1 cellular context compared by ENCODE assay signal in genomic region chr9:136122425-136123383, GRCh38.
TF ChIP-seq lines count a peak whose summit lies in the region.

No MANE protein-coding gene starts in this region.

TF ChIP-seq in K562, 482 proteins besides CTCF, POLR2A, EP300 and RAD21 (continued from another document and continues in another):
- no peak for TF ChIP-seq MYC (IDR thresholded peaks at IDR 0.05; ENCODE audit: low read depth, low read length)
- TF ChIP-seq MYC (CRISPR knock-in tag; IDR thresholded peaks at IDR 0.05; ENCODE audit: borderline replicate concordance, low read depth): no peak
- TF ChIP-seq ATF1 (CRISPR knock-in tag; IDR thresholded peaks at IDR 0.05): no peak
- 0 out of 2 replicates have a peak, but pooled peaks have one; percentile 14 for TF ChIP-seq ATF1 (tag; IDR thresholded peaks at IDR 0.05)
- TF ChIP-seq ZNF655 (CRISPR knock-in tag; IDR thresholded peaks at IDR 0.05): no peak
- 0 out of 2 replicates have a peak, but pooled peaks have one; percentile 19 for TF ChIP-seq ATF7 (IDR thresholded peaks at IDR 0.05)
- TF ChIP-seq HMG20A (CRISPR knock-in tag; conservative IDR thresholded peaks at IDR 0.05): no peak
- no peak for TF ChIP-seq SMAD1 (IDR thresholded peaks at IDR 0.05; ENCODE audit: low read depth, low read length, partially characterized antibody)
- no peak for TF ChIP-seq MCM3 (IDR thresholded peaks at IDR 0.05)
- TF ChIP-seq KLF16 (IDR thresholded peaks at IDR 0.05): peak; percentile 27; the same call in 1 of the 2 replicates
- TF ChIP-seq ZNF280B (CRISPR knock-in tag; IDR thresholded peaks at IDR 0.05): no peak
- TF ChIP-seq PHF20 (IDR thresholded peaks at IDR 0.05; ENCODE audit: partially characterized antibody): no peak
- TF ChIP-seq SP1 (CRISPR knock-in tag; IDR thresholded peaks at IDR 0.05): peak; percentile 66; the same call in 1 of the 2 replicates
- TF ChIP-seq HDAC6 (IDR thresholded peaks at IDR 0.05; ENCODE audit: low read depth, low read length): no peak
- peak; percentile 42; the same call in 1 of the 2 replicates for TF ChIP-seq LCOR (CRISPR knock-in tag; IDR thresholded peaks at IDR 0.05)
- TF ChIP-seq CREB1 (IDR thresholded peaks at IDR 0.05): peak; percentile 14; the same call in 1 of the 2 replicates
- TF ChIP-seq CREB1 (CRISPR knock-in tag; IDR thresholded peaks at IDR 0.05): peak; percentile 56
- no peak for TF ChIP-seq BRF1 (IDR thresholded peaks at IDR 0.05; ENCODE audit: borderline replicate concordance, extremely low read depth, insufficient read length)
- TF ChIP-seq ZNF263 (CRISPR knock-in tag; IDR thresholded peaks at IDR 0.05; ENCODE audit: borderline replicate concordance): peak; percentile 20; the same call in 1 of the 2 replicates
- peak; percentile 64; the same call in 1 of the 2 replicates for TF ChIP-seq ZBTB7A (IDR thresholded peaks at IDR 0.05; ENCODE audit: borderline replicate concordance, control insufficient read depth, low read depth, low read length)
- peak; percentile 25 for TF ChIP-seq TBP (optimal IDR thresholded peaks at IDR 0.05; ENCODE audit: low read depth, low read length)
- peak; percentile 93 for TF ChIP-seq FIP1L1 (IDR thresholded peaks at IDR 0.05; ENCODE audit: low read depth, low read length, poor library complexity, severe bottlenecking)
- no peak for TF ChIP-seq PHTF2 (CRISPR knock-in tag; IDR thresholded peaks at IDR 0.05)
- no peak for TF ChIP-seq MED1 (CRISPR knock-in tag; IDR thresholded peaks at IDR 0.05; ENCODE audit: borderline replicate concordance)
- no peak for TF ChIP-seq ZNF77 (CRISPR knock-in tag; IDR thresholded peaks at IDR 0.05)
- no peak for TF ChIP-seq TGIF2 (CRISPR knock-in tag; IDR thresholded peaks at IDR 0.05)
- TF ChIP-seq NCOR1 (IDR thresholded peaks at IDR 0.05): no peak
- no peak for TF ChIP-seq GTF2F1 (IDR thresholded peaks at IDR 0.05; ENCODE audit: low read depth, low read length)
- TF ChIP-seq CREB3 (tag; conservative IDR thresholded peaks at IDR 0.05; ENCODE audit: low read depth): no peak
- TF ChIP-seq ARID2 (IDR thresholded peaks at IDR 0.05): peak; percentile 98
- TF ChIP-seq HOMEZ (CRISPR knock-in tag; IDR thresholded peaks at IDR 0.05): no peak
- no peak for TF ChIP-seq POLR2AphosphoS5 (IDR thresholded peaks at IDR 0.05; ENCODE audit: control insufficient read depth, insufficient read depth, low read depth, low read length)
- no peak for TF ChIP-seq FOXK2 (conservative IDR thresholded peaks at IDR 0.05 in 1 of 2, IDR thresholded peaks at IDR 0.05 in 1 of 2; ENCODE audit: low read depth in 2 of 2)
- TF ChIP-seq CGGBP1 (CRISPR knock-in tag; IDR thresholded peaks at IDR 0.05): no peak
- TF ChIP-seq HOXB6 (CRISPR knock-in tag; IDR thresholded peaks at IDR 0.05; ENCODE audit: borderline replicate concordance): no peak
- no peak for TF ChIP-seq ZNF184 (CRISPR knock-in tag; IDR thresholded peaks at IDR 0.05)
- TF ChIP-seq POLR2AphosphoS2 (IDR thresholded peaks at IDR 0.05; ENCODE audit: low read length): no peak
- TF ChIP-seq KLF6 (CRISPR knock-in tag; IDR thresholded peaks at IDR 0.05; ENCODE audit: borderline replicate concordance): no peak
- TF ChIP-seq TSHZ1 (CRISPR knock-in tag; IDR thresholded peaks at IDR 0.05): no peak
- TF ChIP-seq ZBTB26 (CRISPR knock-in tag; IDR thresholded peaks at IDR 0.05): no peak
- no peak for TF ChIP-seq ZNF740 (CRISPR knock-in tag; IDR thresholded peaks at IDR 0.05)
- TF ChIP-seq ZNF740 (tag; IDR thresholded peaks at IDR 0.05): no peak
- no peak for TF ChIP-seq SMARCC2 (IDR thresholded peaks at IDR 0.05; ENCODE audit: low read depth)
- no peak for TF ChIP-seq ZNF584 (CRISPR knock-in tag; IDR thresholded peaks at IDR 0.05; ENCODE audit: low read depth)
- TF ChIP-seq USF1 (CRISPR knock-in tag; IDR thresholded peaks at IDR 0.05): no peak
- TF ChIP-seq HMBOX1 (IDR thresholded peaks at IDR 0.05): no peak
- no peak for TF ChIP-seq TAF7 (tag; IDR thresholded peaks at IDR 0.05)
- TF ChIP-seq ZNF780A (CRISPR knock-in tag; IDR thresholded peaks at IDR 0.05): no peak
- no peak for TF ChIP-seq FOXK1 (CRISPR knock-in tag; IDR thresholded peaks at IDR 0.05; ENCODE audit: borderline replicate concordance)
- TF ChIP-seq ZKSCAN8 (CRISPR knock-in tag; IDR thresholded peaks at IDR 0.05): no peak
- TF ChIP-seq SIX5 (IDR thresholded peaks at IDR 0.05; ENCODE audit: borderline replicate concordance in 1 of 2, insufficient read depth in 1 of 2, low read depth in 1 of 2, low read length in 2 of 2): no peak
- no peak for TF ChIP-seq EHMT2 (IDR thresholded peaks at IDR 0.05)
- no peak for TF ChIP-seq ZBTB8A (IDR thresholded peaks at IDR 0.05; ENCODE audit: partially characterized antibody)
- TF ChIP-seq RCOR1 (IDR thresholded peaks at IDR 0.05; ENCODE audit: borderline replicate concordance in 1 of 2, low read depth in 2 of 2, low read length in 2 of 2): peak in 1 of 2 experiments; percentile 47; a peak in 1 of 4 replicates
- 0 out of 2 replicates have a peak, but pooled peaks have one; percentile 25 for TF ChIP-seq RBFOX2 (IDR thresholded peaks at IDR 0.05; ENCODE audit: low read depth, low read length)
- TF ChIP-seq BCL6 (CRISPR knock-in tag; IDR thresholded peaks at IDR 0.05): no peak
- no peak for TF ChIP-seq ZNF121 (CRISPR knock-in tag; conservative IDR thresholded peaks at IDR 0.05)
- TF ChIP-seq CTCFL (IDR thresholded peaks at IDR 0.05; ENCODE audit: borderline replicate concordance, insufficient read depth, low read depth, low read length, poor library complexity, severe bottlenecking): peak; percentile 16
